Comparison of ENCODE assay signal across 9 cellular contexts in the genomic region with DNA sequence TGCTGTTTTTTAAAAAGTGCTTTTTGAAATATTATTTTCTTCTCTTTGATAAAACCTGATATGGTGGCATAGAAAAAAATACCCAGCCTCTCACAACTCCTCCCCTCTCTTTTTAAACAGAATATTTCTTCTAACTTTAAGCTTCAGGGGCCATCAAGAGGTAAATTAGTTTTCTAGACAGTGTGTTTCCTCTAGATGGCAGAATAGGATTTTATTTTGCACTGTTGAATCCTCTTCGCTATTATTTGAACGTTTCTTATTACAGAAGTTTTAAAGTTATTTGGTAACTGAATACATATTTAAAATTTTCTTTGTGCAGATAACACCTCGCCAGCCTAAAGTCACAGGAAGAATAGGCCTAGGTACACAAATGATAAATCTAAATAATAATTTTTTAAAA.
DNase-seq lines count a peak whose midpoint lies in the region; ATAC-seq and TF ChIP-seq lines count a peak whose summit lies in the region.
"Had no signal": no experiment of that assay in that cellular context is flagged by ENCODE, and none has a peak within 500 bp of the region (broad histone marks: within the 10 kb centered on the region; RNA-seq: fewer than 3 reads in every experiment).

No MANE protein-coding gene starts in this region.

- DNase-seq in DMS114 treated with DMSO at 0.1 percent for 48 hours (lab: John Stamatoyannopoulos, UW; ENCODE audit: unreplicated experiment) (peak; percentile 64), left kidney (ENCODE audit: low read depth, low spot score) (peak; percentile 66), NCI-H187 (lab: John Stamatoyannopoulos, UW) (no peak), NCI-H2081 treated with DMSO at 0.1 percent for 48 hours (lab: John Stamatoyannopoulos, UW) (no peak)
- DNase-seq in activated CD4-positive, CD25-positive, alpha-beta regulatory T cell (lab: John Stamatoyannopoulos, UW) = no peak
- DNase-seq: KG1 had no signal

- H3K4me3 ChIP-seq in WI38 (ENCODE audit: low read depth, low read length) = no peak overlapping the region

- peak; percentile 59 for TF ChIP-seq CTCF in LNCAP (IDR thresholded peaks at IDR 0.05)
- TF ChIP-seq CTCF in WI38 (IDR thresholded peaks at IDR 0.05; ENCODE audit: low read depth, low read length) = peak; percentile 7; the same call in 1 of the 2 replicates

- no peak for ATAC-seq in HG03520 (IDR thresholded peaks at IDR 0.05; ENCODE audit: unreplicated experiment)

Comparison
In these comparisons a context has a peak if more than half of its experiments do, and no peak if none do; other contexts are left out.
1. DNase-seq: peak in DMS114 treated with DMSO at 0.1 percent for 48 hours (single experiment) and left kidney (single experiment); none in activated CD4-positive, CD25-positive, alpha-beta regulatory T cell (0 of 4), NCI-H187 (0 of 2) and NCI-H2081 treated with DMSO at 0.1 percent for 48 hours (single experiment).